In the genomic region with DNA sequence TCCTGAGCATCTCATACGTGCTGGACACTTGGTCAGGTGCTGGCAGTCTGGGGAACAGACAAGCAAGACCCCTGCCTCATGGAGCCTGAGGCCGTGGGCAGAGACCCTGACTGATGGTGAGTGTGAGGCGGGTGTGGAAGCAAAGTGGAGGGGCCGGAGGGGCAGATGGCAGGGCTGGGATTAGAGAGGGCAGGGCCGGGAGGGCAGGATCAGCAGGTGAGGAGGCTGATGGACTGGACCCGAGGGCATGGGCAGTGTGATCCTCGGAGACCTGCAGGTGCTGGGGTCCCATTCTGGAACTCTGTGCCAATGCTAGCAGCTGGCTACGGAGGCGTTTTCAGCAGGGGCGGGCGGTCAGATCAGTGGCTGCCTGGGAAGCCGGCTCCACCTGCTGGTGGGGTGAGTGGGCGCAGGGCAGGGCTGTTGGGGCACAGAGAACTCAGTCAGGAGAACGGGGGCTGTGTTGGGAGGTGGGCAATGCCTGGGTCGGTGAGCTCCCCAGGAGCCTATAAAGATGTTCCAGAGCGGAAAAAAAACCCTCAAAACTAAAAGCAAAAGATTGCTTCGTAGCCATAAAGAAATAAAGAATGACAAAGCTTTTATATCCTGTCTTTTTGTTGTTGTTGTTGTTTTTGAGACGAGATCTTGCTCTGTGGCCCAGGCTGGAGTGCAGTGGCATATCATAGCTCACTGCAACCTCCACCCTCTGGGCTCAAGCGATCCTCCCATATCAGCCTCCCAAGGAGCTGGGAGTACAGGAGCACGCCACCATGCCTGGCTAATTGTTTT, we compare ENCODE assay signal across 8 cellular contexts. TPM values are rescaled to one million over a fixed set of nuclear protein-coding genes. Genes with fewer than 3 reads are reported as not detected.
DNase-seq lines count a peak whose midpoint lies in the region; ATAC-seq and TF ChIP-seq lines count a peak whose summit lies in the region.

No MANE protein-coding gene starts in this region.

- in situ Hi-C loops in GM13976 (cut with MboI; ENCODE audit: low sequenced_read_pairs, unreplicated experiment) = no loop called here

- DNase-seq in AG04449 (ENCODE audit: low read depth, low spot score) (no peak), GM13976 (ENCODE audit: low spot score) (peak; percentile 82), RWPE2 (ENCODE audit: low spot score) (no peak), foreskin fibroblast (no peak), upper lobe of right lung (peak; percentile 74), NCI-H526 treated with DMSO at 0.1 percent for 48 hours (lab: John Stamatoyannopoulos, UW) (no peak), superior temporal gyrus (ENCODE audit: extremely low spot score) (no peak), NCI-H1930 (lab: John Stamatoyannopoulos, UW) (no peak)

- TF ChIP-seq CTCF in AG04449 (IDR thresholded peaks at IDR 0.05; ENCODE audit: insufficient read depth, low read length, missing control alignments) = peak; percentile 42
- TF ChIP-seq CTCF in GM13976 (IDR thresholded peaks at IDR 0.05; ENCODE audit: borderline replicate concordance, control extremely low read depth, extremely low read depth, insufficient read depth, missing control alignments) = peak; percentile 92
- peak; percentile 84 for TF ChIP-seq CTCF in RWPE2 (IDR thresholded peaks at IDR 0.05; ENCODE audit: poor library complexity, severe bottlenecking)
- peak; percentile 40 for TF ChIP-seq CTCF in foreskin fibroblast (IDR thresholded peaks at IDR 0.05; ENCODE audit: low read depth, low read length)
- TF ChIP-seq CTCF in upper lobe of right lung (IDR thresholded peaks at IDR 0.05) = peak; percentile 33

- no peaks in the 10 kb centered on the region for H3K36me3 ChIP-seq in RWPE2 (ENCODE audit: low read depth)
- H3K36me3 ChIP-seq in upper lobe of right lung = no peaks in the 10 kb centered on the region

- POLR2A ChIA-PET in AG04449 (lab: Yijun Ruan, JAX) = no interaction called here

- H3K27ac ChIP-seq in RWPE2 (ENCODE audit: poor library complexity, severe bottlenecking) (no peak overlapping the region), upper lobe of right lung (no peak overlapping the region)

- H3K9me3 ChIP-seq in RWPE2 (ENCODE audit: severe bottlenecking) = no peaks in the 10 kb centered on the region
- H3K9me3 ChIP-seq in upper lobe of right lung = no peaks in the 10 kb centered on the region

- CTCF ChIA-PET in AG04449 (lab: Yijun Ruan, JAX) = interaction anchor here (0.7 to 1.2 kb wide), 3 partner anchors 10 to 44 kb away, joined by 3 to 5 read pairs (median 3); no protein-coding TSS in a partner anchor

- H3K27me3 ChIP-seq in RWPE2 (ENCODE audit: insufficient read depth, poor library complexity, severe bottlenecking) (no peaks in the 10 kb centered on the region), upper lobe of right lung (no peaks in the 10 kb centered on the region)

- H3K4me3 ChIP-seq in AG04449 (ENCODE audit: low read depth, low read length) = no peak overlapping the region
- H3K4me3 ChIP-seq in RWPE2 (ENCODE audit: severe bottlenecking) = no peak overlapping the region
- H3K4me3 ChIP-seq in foreskin fibroblast (ENCODE audit: low read depth in 1 of 2, low read length in 2 of 2) = no peak overlapping the region
- no peak overlapping the region for H3K4me3 ChIP-seq in upper lobe of right lung

- ATAC-seq in RWPE2 (ENCODE audit: low read depth) = peak; percentile 71
- peak; percentile 68 for ATAC-seq in upper lobe of right lung

- intact Hi-C loops in upper lobe of right lung (cut with DNase I) = no loop called here

- H3K4me1 ChIP-seq in RWPE2 (ENCODE audit: insufficient read depth, poor library complexity, severe bottlenecking) = peaks cover 13% of the 10 kb centered on the region
- H3K4me1 ChIP-seq in upper lobe of right lung = no peaks in the 10 kb centered on the region

RNA-seq across cellular contexts. Expression of a gene that starts 8.9 kb away (rescaled TPM):
- 2.7 TPM for total RNA-seq in upper lobe of right lung

RNA-seq across cellular contexts. Expression of a gene that starts 39.5 kb away (rescaled TPM):
- 20.0 TPM for total RNA-seq in upper lobe of right lung

RNA-seq across cellular contexts. Expression of a gene that starts 39.7 kb away (rescaled TPM):
- total RNA-seq in upper lobe of right lung = 382 TPM

Comparison
In these comparisons a context has a peak if more than half of its experiments do, and no peak if none do; other contexts are left out.
1. DNase-seq: peak in GM13976 (single experiment) and upper lobe of right lung (single experiment); none in AG04449 (single experiment), RWPE2 (single experiment), foreskin fibroblast (0 of 2), NCI-H526 treated with DMSO at 0.1 percent for 48 hours (single experiment), superior temporal gyrus (single experiment) and NCI-H1930 (0 of 2).
2. CTCF ChIP-seq: peak in every context shown above with its lines; median percentile 92 in GM13976; 84 in RWPE2; 42 in AG04449; 40 in foreskin fibroblast; 33 in upper lobe of right lung.